In the genomic region with DNA sequence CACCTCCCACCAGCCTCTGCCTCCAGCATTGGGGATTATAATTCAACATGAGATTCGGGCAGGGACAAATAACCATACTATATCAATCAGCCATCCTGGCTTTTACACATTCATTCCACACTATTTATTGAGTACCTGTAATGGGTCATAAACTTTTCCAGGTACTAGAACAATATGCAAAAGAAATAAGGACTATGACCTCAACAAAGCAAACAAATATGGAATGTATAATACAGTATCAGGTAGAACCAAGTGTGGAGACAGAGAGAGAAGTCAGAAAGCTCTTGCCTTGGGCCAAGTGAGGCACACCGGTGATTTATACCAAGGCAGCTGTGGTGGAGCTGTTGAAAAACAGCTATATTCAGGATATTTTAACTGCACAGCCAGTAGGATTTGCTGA, we compare ENCODE assay signal across 31 cellular contexts.
"Had no signal": no experiment of that assay in that cellular context is flagged by ENCODE, and none has a peak within 500 bp of the region (broad histone marks: within the 10 kb centered on the region; RNA-seq: fewer than 3 reads in every experiment).

No MANE protein-coding gene starts in this region.

- H3K4me1 Mint-ChIP-seq: activated CD4-positive, alpha-beta memory T cell treated with anti-CD3 and anti-CD28 coated beads, Interleukin-2, amount 10 ng/mL, durations not matched to agents 7 days and 5 days; activated CD8-positive, alpha-beta memory T cell treated with anti-CD3 and anti-CD28 coated beads, Interleukin-2, amount 10 ng/mL, durations not matched to agents 7 days and 5 days; activated naive CD8-positive, alpha-beta T cell treated with anti-CD3 and anti-CD28 coated beads for 36 hours; activated T-helper 17 cell treated with anti-CD3 and anti-CD28 coated beads, Interleukin-2, amount 50 U/mL, for 72 hours; central memory CD8-positive, alpha-beta T cell had no signal

- H3K36me3 ChIP-seq: brain microvascular endothelial cell, cardiac muscle cell, SJCRH30, WERI-Rb-1 had no signal

- H3K4me3 Mint-ChIP-seq: activated CD4-positive, alpha-beta memory T cell treated with anti-CD3 and anti-CD28 coated beads, Interleukin-2, amount 10 ng/mL, durations not matched to agents 7 days and 5 days; activated CD8-positive, alpha-beta memory T cell treated with anti-CD3 and anti-CD28 coated beads, Interleukin-2, amount 10 ng/mL, durations not matched to agents 7 days and 5 days; activated naive CD8-positive, alpha-beta T cell treated with anti-CD3 and anti-CD28 coated beads for 36 hours; activated T-cell treated with anti-CD3 and anti-CD28 coated beads, Interleukin-2, amount 50 U/mL, for 72 hours; activated T-helper 17 cell treated with anti-CD3 and anti-CD28 coated beads, Interleukin-2, amount 50 U/mL, for 72 hours; central memory CD8-positive, alpha-beta T cell had no signal

- ATAC-seq: activated CD8-positive, alpha-beta memory T cell treated with anti-CD3 and anti-CD28 coated beads, Interleukin-2, amount 10 ng/mL, durations not matched to agents 7 days and 5 days; activated T-cell treated with anti-CD3 and anti-CD28 coated beads, Interleukin-2, amount 50 U/mL, for 72 hours; activated T-helper 17 cell treated with anti-CD3 and anti-CD28 coated beads, Interleukin-2, amount 50 U/mL, for 72 hours had no signal

- H3K9me3 Mint-ChIP-seq: activated CD4-positive, alpha-beta memory T cell treated with anti-CD3 and anti-CD28 coated beads, Interleukin-2, amount 10 ng/mL, durations not matched to agents 7 days and 5 days had no signal

- H3K4me3 ChIP-seq: cardiac muscle cell, SJCRH30, SK-N-MC had no signal

- H3K27ac ChIP-seq: brain microvascular endothelial cell, cardiac muscle cell, SJCRH30, SK-N-MC, WERI-Rb-1 had no signal

- H3K27me3 Mint-ChIP-seq: activated CD4-positive, alpha-beta memory T cell treated with anti-CD3 and anti-CD28 coated beads, Interleukin-2, amount 10 ng/mL, durations not matched to agents 7 days and 5 days; activated CD8-positive, alpha-beta memory T cell treated with anti-CD3 and anti-CD28 coated beads, Interleukin-2, amount 10 ng/mL, durations not matched to agents 7 days and 5 days; activated naive CD8-positive, alpha-beta T cell treated with anti-CD3 and anti-CD28 coated beads for 36 hours; activated T-helper 17 cell treated with anti-CD3 and anti-CD28 coated beads, Interleukin-2, amount 50 U/mL, for 72 hours; central memory CD8-positive, alpha-beta T cell had no signal

- DNase-seq: activated CD4-positive, alpha-beta memory T cell treated with anti-CD3 and anti-CD28 coated beads, Interleukin-2, amount 10 ng/mL, durations not matched to agents 7 days and 5 days; activated CD4-positive, alpha-beta T cell treated with anti-CD3 and anti-CD28 coated beads for 1 hour; activated CD4-positive, alpha-beta T cell treated with anti-CD3 and anti-CD28 coated beads for 48 hours; activated CD4-positive, CD25-positive, alpha-beta regulatory T cell; activated CD8-positive, alpha-beta memory T cell treated with anti-CD3 and anti-CD28 coated beads for 24 hours; activated CD8-positive, alpha-beta memory T cell treated with anti-CD3 and anti-CD28 coated beads, Interleukin-2, amount 10 ng/mL, durations not matched to agents 7 days and 5 days; activated effector memory CD4-positive, alpha-beta T cell treated with anti-CD3 and anti-CD28 coated beads, Interleukin-2, amount 50 U/mL, for 16 hours; activated naive CD4-positive, alpha-beta T cell; activated naive CD4-positive, alpha-beta T cell treated with anti-CD3 and anti-CD28 coated beads, Interleukin-2, amount 50 U/mL, for 16 hours; activated naive CD8-positive, alpha-beta T cell treated with anti-CD3 and anti-CD28 coated beads for 36 hours; activated T-cell treated with anti-CD3 and anti-CD28 coated beads, Interleukin-2, amount 50 U/mL, for 1 hour; activated T-cell treated with anti-CD3 and anti-CD28 coated beads, Interleukin-2, amount 50 U/mL, for 72 hours; amniotic stem cell; aorta; brain microvascular endothelial cell; NCI-H1092 treated with DMSO at 0.1 percent for 48 hours; NCI-H146; NCI-H187; NCI-H2029 treated with DMSO at 0.1 percent for 48 hours; NCI-H2107; NCI-H2171; NCI-H524; NCI-H748 treated with DMSO at 0.1 percent for 48 hours; SHP77; SJCRH30; T1000; WERI-Rb-1 had no signal

- H3K27ac Mint-ChIP-seq: activated CD4-positive, alpha-beta memory T cell treated with anti-CD3 and anti-CD28 coated beads, Interleukin-2, amount 10 ng/mL, durations not matched to agents 7 days and 5 days; activated CD8-positive, alpha-beta memory T cell treated with anti-CD3 and anti-CD28 coated beads, Interleukin-2, amount 10 ng/mL, durations not matched to agents 7 days and 5 days; activated naive CD8-positive, alpha-beta T cell treated with anti-CD3 and anti-CD28 coated beads for 36 hours; activated T-cell treated with anti-CD3 and anti-CD28 coated beads, Interleukin-2, amount 50 U/mL, for 72 hours; activated T-helper 17 cell treated with anti-CD3 and anti-CD28 coated beads, Interleukin-2, amount 50 U/mL, for 72 hours had no signal

- H3K27me3 ChIP-seq: brain microvascular endothelial cell, cardiac muscle cell, SJCRH30 had no signal

- H3K36me3 Mint-ChIP-seq: activated CD8-positive, alpha-beta memory T cell treated with anti-CD3 and anti-CD28 coated beads, Interleukin-2, amount 10 ng/mL, durations not matched to agents 7 days and 5 days; activated naive CD8-positive, alpha-beta T cell treated with anti-CD3 and anti-CD28 coated beads for 36 hours had no signal

- H3K9me3 ChIP-seq: SJCRH30 had no signal
